In genomic region chr16:84699147-84699711, GRCh38 we compare ENCODE assay signal across 8 cellular contexts. TPM values are rescaled to one million over a fixed set of nuclear protein-coding genes. Genes with fewer than 3 reads are reported as not detected.
DNase-seq lines count a peak whose midpoint lies in the region; ATAC-seq and TF ChIP-seq lines count a peak whose summit lies in the region.

No MANE protein-coding gene starts in this region.

- in situ Hi-C loops in IMR-90 (cut with MboI; ENCODE audit: low sequenced_read_pairs), result no loop called here
- in situ Hi-C loops in astrocyte of the cerebellum (cut with HindIII; ENCODE audit: low sequenced_read_pairs), result no loop called here

- H3K9me1 ChIP-seq in IMR-90 (ENCODE audit: insufficient read depth, low read length), result peaks cover 8% of the 10 kb centered on the region

- H3K79me1 ChIP-seq in IMR-90 (ENCODE audit: low read depth in 1 of 2, low read length in 2 of 2), result peaks cover 2 to 25% of the 10 kb centered on the region in 2 experiments; a peak in 2 of 4 replicates

- TF ChIP-seq POLR2A in IMR-90 (IDR thresholded peaks at IDR 0.05; ENCODE audit: low read depth, low read length) (no peak), suprapubic skin (IDR thresholded peaks at IDR 0.05) (no peak)

- dilution Hi-C loops in IMR-90 (cut with HindIII; ENCODE audit: low sequenced_read_pairs, unreplicated experiment), result no loop called here

- H3K4me3 ChIP-seq in GM12864 (ENCODE audit: low read depth, low read length) (peak overlapping the region; percentile 70), IMR-90 (ENCODE audit: insufficient read depth, low read depth, low read length) (peak overlapping the region; percentile 92), astrocyte of the cerebellum (ENCODE audit: low read depth, low read length) (peak overlapping the region; percentile 76), suprapubic skin (peak overlapping the region; percentile 100)

- H4K91ac ChIP-seq in IMR-90 (ENCODE audit: insufficient read depth, low read depth, low read length), result peak overlapping the region; percentile 32; the same call in 1 of the 2 replicates

- H3K27ac ChIP-seq in IMR-90 (ENCODE audit: insufficient read depth, low read length) (peak overlapping the region; percentile 48; the same call in 1 of the 2 replicates), suprapubic skin (peak overlapping the region; percentile 26)

- TF ChIP-seq EP300 in suprapubic skin (IDR thresholded peaks at IDR 0.05), result no peak

- peak overlapping the region; percentile 66 for H3K4ac ChIP-seq in IMR-90 (ENCODE audit: low read depth, low read length)

- H3K9me3 ChIP-seq in IMR-90 (ENCODE audit: control insufficient read depth, insufficient read depth, low read length) (no peaks in the 10 kb centered on the region), suprapubic skin (no peaks in the 10 kb centered on the region)

- ATAC-seq in IMR-90 (ENCODE audit: low read depth), result peak; percentile 8
- ATAC-seq in left lobe of liver, result peak; percentile 26
- no peak for ATAC-seq in HG02938 (IDR thresholded peaks at IDR 0.05; ENCODE audit: unreplicated experiment)
- ATAC-seq in HG03045 (IDR thresholded peaks at IDR 0.05; ENCODE audit: unreplicated experiment), result no peak

- H4K5ac ChIP-seq in IMR-90 (ENCODE audit: low read depth, low read length), result peak overlapping the region; percentile 89; the same call in 1 of the 2 replicates

- H2AK9ac ChIP-seq in IMR-90 (replicated peaks; ENCODE audit: low read depth, low read length, poor library complexity), result peak overlapping the region; percentile 86

- peaks cover 38% of the 10 kb centered on the region for H4K20me1 ChIP-seq in IMR-90 (ENCODE audit: insufficient read depth, low read length)

- no peaks in the 10 kb centered on the region for H3K27me3 ChIP-seq in IMR-90 (ENCODE audit: control insufficient read depth, insufficient read depth, low read length)
- no peaks in the 10 kb centered on the region for H3K27me3 ChIP-seq in suprapubic skin

- no peak overlapping the region for H2BK15ac ChIP-seq in IMR-90 (ENCODE audit: low read depth, low read length)

- H3K14ac ChIP-seq in IMR-90 (replicated peaks; ENCODE audit: low read depth, low read length), result peak overlapping the region; percentile 57

- H3K36me3 ChIP-seq in IMR-90 (ENCODE audit: control insufficient read depth, insufficient read depth, low read length) (no peaks in the 10 kb centered on the region), suprapubic skin (no peaks in the 10 kb centered on the region)

- DNase-seq in GM12864 (ENCODE audit: low read depth) (no peak), IMR-90 (no peak), astrocyte of the cerebellum (ENCODE audit: low read depth) (no peak), left lobe of liver (ENCODE audit: low spot score) (no peak), suprapubic skin (ENCODE audit: low spot score in 2 of 2) (no peak), iPS-NIHi7 (ENCODE audit: extremely low spot score) (no peak)

- no peak overlapping the region for H2BK120ac ChIP-seq in IMR-90 (ENCODE audit: low read depth, low read length)

- peak overlapping the region; percentile 7; the same call in 1 of the 2 replicates for H2AK5ac ChIP-seq in IMR-90 (ENCODE audit: low read depth, low read length)

- peak overlapping the region; percentile 32 to 76; a peak in 2 of 4 replicates for H4K8ac ChIP-seq in IMR-90 (ENCODE audit: low read depth in 2 of 2, low read length in 2 of 2)

- POLR2A ChIA-PET in IMR-90 (lab: Charles Lee; ENCODE audit: unreplicated experiment), result no interaction called here

- CTCF ChIA-PET in IMR-90 (lab: Yijun Ruan, JAX), result no interaction called here

- no peak for TF ChIP-seq CTCF in GM12864 (IDR thresholded peaks at IDR 0.05; ENCODE audit: low read depth, low read length, missing control alignments)
- TF ChIP-seq CTCF in IMR-90 (conservative IDR thresholded peaks at IDR 0.05; ENCODE audit: low read depth, low read length), result no peak
- no peak for TF ChIP-seq CTCF in astrocyte of the cerebellum (IDR thresholded peaks at IDR 0.05; ENCODE audit: low read depth, low read length, missing control alignments)
- TF ChIP-seq CTCF in suprapubic skin (IDR thresholded peaks at IDR 0.05), result no peak

- no TSS peak for BruUV-seq in IMR-90 (replicated peaks; lab: Mats Ljungman, UMichigan)

- H3K4me2 ChIP-seq in IMR-90 (ENCODE audit: low read depth, low read length), result peak overlapping the region; percentile 93

- peak overlapping the region; percentile 62 for H2BK5ac ChIP-seq in IMR-90 (ENCODE audit: low read depth, low read length, poor library complexity, severe bottlenecking)

- H3K18ac ChIP-seq in IMR-90 (ENCODE audit: low read depth, low read length), result no peak overlapping the region

- H3K56ac ChIP-seq in IMR-90 (ENCODE audit: extremely low read depth, insufficient read depth, low read length), result no peak overlapping the region

- no peak for TF ChIP-seq RAD21 in IMR-90 (IDR thresholded peaks at IDR 0.05; ENCODE audit: low read length)

- peak overlapping the region; percentile 97 for H2AFZ ChIP-seq in IMR-90 (replicated peaks; ENCODE audit: low read length, poor library complexity)

- H3K4me1 ChIP-seq in IMR-90 (ENCODE audit: control insufficient read depth, insufficient read depth, low read length) (peaks cover 6% of the 10 kb centered on the region), suprapubic skin (peaks cover 33% of the 10 kb centered on the region)

- H2BK20ac ChIP-seq in IMR-90 (ENCODE audit: low read depth, low read length), result no peak overlapping the region

- 23% methylated on average over 18 of the region's 29 CpGs; no CpG with 5 or more reads in 1 of the 2 experiments for WGBS in IMR-90 (ENCODE audit: extremely low coverage in 2 of 2, insufficient read length in 1 of 2), 2 experiments
- WGBS in suprapubic skin, result 26% methylated on average over 29 of the region's 29 CpGs

- H3K23ac ChIP-seq in IMR-90 (ENCODE audit: low read depth, low read length), result peak overlapping the region; percentile 70; the same call in 1 of the 2 replicates

- H3K9ac ChIP-seq in IMR-90 (ENCODE audit: low read depth, low read length), result peak overlapping the region; percentile 49; the same call in 1 of the 2 replicates

- intact Hi-C loops in IMR-90 (cut with micrococcal nuclease), result no loop called here

TF ChIP-seq in IMR-90, 13 proteins besides CTCF, POLR2A, EP300 and RAD21:
- TF ChIP-seq SMC3 (IDR thresholded peaks at IDR 0.05; ENCODE audit: low read depth, low read length), result no peak
- no peak for TF ChIP-seq NFE2L2 (IDR thresholded peaks at IDR 0.05; ENCODE audit: low read depth, low read length)
- TF ChIP-seq MAZ (IDR thresholded peaks at IDR 0.05; ENCODE audit: borderline replicate concordance, low read depth, low read length), result no peak
- TF ChIP-seq ELK1 (IDR thresholded peaks at IDR 0.05; ENCODE audit: borderline replicate concordance, low read depth, low read length), result no peak
- no peak for TF ChIP-seq BHLHE40 (IDR thresholded peaks at IDR 0.05; ENCODE audit: low read depth, low read length)
- TF ChIP-seq RFX5 (IDR thresholded peaks at IDR 0.05; ENCODE audit: low read depth, low read length), result no peak
- no peak for TF ChIP-seq USF2 (IDR thresholded peaks at IDR 0.05; ENCODE audit: low read depth, low read length)
- TF ChIP-seq MAFK (IDR thresholded peaks at IDR 0.05; ENCODE audit: low read depth, low read length), result no peak
- TF ChIP-seq MXI1 (IDR thresholded peaks at IDR 0.05; ENCODE audit: borderline replicate concordance, low read depth, low read length), result no peak
- no peak for TF ChIP-seq RCOR1 (IDR thresholded peaks at IDR 0.05; ENCODE audit: insufficient replicate concordance, low read length)
- no peak for TF ChIP-seq CEBPB (IDR thresholded peaks at IDR 0.05; ENCODE audit: low read depth, low read length)
- no peak for TF ChIP-seq FOS (IDR thresholded peaks at IDR 0.05; ENCODE audit: low read depth, low read length)
- TF ChIP-seq CHD1 (IDR thresholded peaks at IDR 0.05; ENCODE audit: low read depth, low read length), result no peak

RNA-seq across cellular contexts. Expression of gene USP10, which starts 0.6 kb away (rescaled TPM):
- total RNA-seq in IMR-90 (2012; rRNA removed), result 54.3 and 61.9 TPM in 2 replicates
- 79.0 and 85.5 TPM in 2 replicates for polyA plus RNA-seq in IMR-90 (2012; rRNA removed)
- polyA plus RNA-seq in IMR-90 (2012; cell fraction: cytosol; rRNA removed), result 33.5 and 44.0 TPM in 2 replicates
- polyA plus RNA-seq in IMR-90 (2012; cell fraction: nucleus; rRNA removed; ENCODE audit: low replicate concordance), result 67.7 and 84.6 TPM in 2 replicates
- 33.8 TPM for total RNA-seq in left lobe of liver
- total RNA-seq in suprapubic skin, result 10 to 100 TPM; 58.5 to 92.2 (median 69.8) TPM

RNA-seq across cellular contexts. Expression of gene KLHL36, which starts 50.9 kb away (rescaled TPM):
- total RNA-seq in IMR-90 (2012; rRNA removed) (45.9 and 50.3 TPM in 2 replicates), left lobe of liver (26.8 TPM), suprapubic skin (10 to 100 TPM; 43.4 to 70.7 (median 67.2) TPM)
- polyA plus RNA-seq in IMR-90 (2012; rRNA removed), result 46.3 and 48.9 TPM in 2 replicates
- polyA plus RNA-seq in IMR-90 (2012; cell fraction: cytosol; rRNA removed), result 23.9 and 49.3 TPM in 2 replicates
- polyA plus RNA-seq in IMR-90 (2012; cell fraction: nucleus; rRNA removed; ENCODE audit: low replicate concordance), result 99.5 and 176 TPM in 2 replicates

Comparison
In these comparisons a context has a peak if more than half of its experiments do, and no peak if none do; other contexts are left out.
1. ATAC-seq: peak in IMR-90 (single experiment) and left lobe of liver (single experiment); none in HG02938 (single experiment) and HG03045 (single experiment).
2. Peak in every context shown above with its lines, with median percentiles within 50 percentile points of each other: H3K4me3 ChIP-seq.